Comparison of ENCODE assay signal across 13 cellular contexts in genomic region chr9:133945977-133946753, GRCh38. TPM values are rescaled to one million over a fixed set of nuclear protein-coding genes. Genes with fewer than 3 reads are reported as not detected.
DNase-seq lines count a peak whose midpoint lies in the region; ATAC-seq lines count a peak whose summit lies in the region.
"Had no signal": no experiment of that assay in that cellular context is flagged by ENCODE, and none has a peak within 500 bp of the region (broad histone marks: within the 10 kb centered on the region; RNA-seq: fewer than 3 reads in every experiment).

No MANE protein-coding gene starts in this region.

- H3K4me2 ChIP-seq in trophoblast cell (ENCODE audit: low read length), result no peak overlapping the region

- H4K91ac ChIP-seq in trophoblast cell (ENCODE audit: low read depth, low read length), result no peak overlapping the region

- H3K4me1 ChIP-seq in trophoblast cell (ENCODE audit: control insufficient read depth in 1 of 2, insufficient read depth in 2 of 2, low read length in 2 of 2), result peaks cover 37 to 51% of the 10 kb centered on the region in 2 experiments

- H2BK12ac ChIP-seq in trophoblast cell (ENCODE audit: low read length), result peak overlapping the region; percentile 18

- no peak overlapping the region for H2BK5ac ChIP-seq in trophoblast cell (ENCODE audit: low read depth, low read length, poor library complexity)

- H3K79me2 ChIP-seq in trophoblast cell (ENCODE audit: control insufficient read depth, insufficient read depth, low read length, poor library complexity), result peaks cover 60% of the 10 kb centered on the region

- H3K9me3 ChIP-seq in trophoblast cell (ENCODE audit: insufficient read depth, low read depth, low read length), result no peaks in the 10 kb centered on the region
- H3K9me3 ChIP-seq: left lung, transverse colon had no signal

- H4K12ac ChIP-seq in trophoblast cell (ENCODE audit: low read depth, low read length), result peak overlapping the region; percentile 11

- H3K27me3 ChIP-seq in trophoblast cell (ENCODE audit: insufficient read depth, low read length), result no peaks in the 10 kb centered on the region
- H3K27me3 ChIP-seq: left lung, transverse colon had no signal

- intact Hi-C loops in activated CD4-positive, alpha-beta memory T cell treated with anti-CD3 and anti-CD28 coated beads for 36 hours (cut with micrococcal nuclease), result no loop called here

- H3K36me3 ChIP-seq in trophoblast cell (ENCODE audit: control insufficient read depth in 1 of 2, insufficient read depth in 2 of 2, low read length in 2 of 2), result peaks cover 38 to 49% of the 10 kb centered on the region in 2 experiments
- H3K36me3 ChIP-seq: left lung, transverse colon had no signal

- ATAC-seq in GM18861 (IDR thresholded peaks at IDR 0.05; ENCODE audit: unreplicated experiment) (peak; percentile 59), GM21723 (IDR thresholded peaks at IDR 0.05; ENCODE audit: unreplicated experiment) (peak; percentile 64), left lobe of liver (no peak), HG03469 (IDR thresholded peaks at IDR 0.05; ENCODE audit: unreplicated experiment) (no peak)
- ATAC-seq: left lung had no signal

- no peak overlapping the region for H3K27ac Mint-ChIP-seq in activated CD4-positive, alpha-beta memory T cell treated with anti-CD3 and anti-CD28 coated beads for 36 hours

- no peaks in the 10 kb centered on the region for H3K4me1 Mint-ChIP-seq in activated CD4-positive, alpha-beta memory T cell treated with anti-CD3 and anti-CD28 coated beads for 36 hours (ENCODE audit: low read depth)

- H3K36me3 Mint-ChIP-seq in activated CD4-positive, alpha-beta memory T cell treated with anti-CD3 and anti-CD28 coated beads for 36 hours, result no peaks in the 10 kb centered on the region

- peak overlapping the region; percentile 76 for H3K18ac ChIP-seq in trophoblast cell (ENCODE audit: low read length)

- no peak overlapping the region for H2BK120ac ChIP-seq in trophoblast cell (ENCODE audit: insufficient read depth, low read length, poor library complexity)

- H3K79me1 ChIP-seq in trophoblast cell (ENCODE audit: low read length), result peaks cover 13% of the 10 kb centered on the region

- H2AFZ ChIP-seq in trophoblast cell (ENCODE audit: insufficient read depth, low read length, poor library complexity), result no peak overlapping the region

- H3K9ac ChIP-seq in trophoblast cell (ENCODE audit: low read length), result no peak overlapping the region

- H3K14ac ChIP-seq in trophoblast cell (ENCODE audit: low read length), result no peak overlapping the region

- H2AK5ac ChIP-seq in trophoblast cell (ENCODE audit: low read length), result no peak overlapping the region

- CTCF ChIA-PET in activated CD4-positive, alpha-beta memory T cell treated with anti-CD3 and anti-CD28 coated beads for 36 hours (lab: Charles Lee), result interaction anchor here (0.5 kb wide), 1 partner anchor 175 kb away, joined by 3 read pairs; no protein-coding TSS in a partner anchor

- peak overlapping the region; percentile 36 for H4K8ac ChIP-seq in trophoblast cell (ENCODE audit: low read depth, low read length)

- H3K4me3 Mint-ChIP-seq in activated CD4-positive, alpha-beta memory T cell treated with anti-CD3 and anti-CD28 coated beads for 36 hours, result no peak overlapping the region

- H3K27ac ChIP-seq in trophoblast cell (ENCODE audit: low read depth, low read length), result no peak overlapping the region
- H3K27ac ChIP-seq: left lung, transverse colon had no signal

- no peaks in the 10 kb centered on the region for H3K27me3 Mint-ChIP-seq in activated CD4-positive, alpha-beta memory T cell treated with anti-CD3 and anti-CD28 coated beads for 36 hours

- WGBS in trophoblast cell (ENCODE audit: extremely low coverage, insufficient coverage, insufficient read length), result no CpG with 5 or more reads among the region's 14 CpGs

- DNase-seq in NCI-H2107 (lab: John Stamatoyannopoulos, UW) (peak; percentile 53), trophoblast cell (no peak), left lobe of liver (ENCODE audit: low spot score) (no peak), middle frontal gyrus (ENCODE audit: extremely low spot score, low spot score) (no peak)
- DNase-seq in activated CD4-positive, alpha-beta memory T cell treated with anti-CD3 and anti-CD28 coated beads for 36 hours, result no peak
- DNase-seq: activated gamma-delta T cell, NCI-H1694 treated with DMSO at 0.1 percent for 48 hours, T1000, transverse colon had no signal

- H3K9me3 Mint-ChIP-seq in activated CD4-positive, alpha-beta memory T cell treated with anti-CD3 and anti-CD28 coated beads for 36 hours, result no peaks in the 10 kb centered on the region

- POLR2A ChIA-PET in activated CD4-positive, alpha-beta memory T cell treated with anti-CD3 and anti-CD28 coated beads for 36 hours (lab: Charles Lee), result no interaction called here

- H3K23ac ChIP-seq in trophoblast cell (ENCODE audit: low read length), result no peak overlapping the region

- H3K4ac ChIP-seq in trophoblast cell (ENCODE audit: low read depth, low read length), result peak overlapping the region; percentile 94

- no peak overlapping the region for H3K4me3 ChIP-seq in trophoblast cell (ENCODE audit: low read depth, low read length)
- H3K4me3 ChIP-seq: left lung, transverse colon had no signal

RNA-seq across cellular contexts. Expression of gene VAV2, which starts 46.0 kb away (rescaled TPM):
- 54.6 and 55.9 TPM in 2 replicates for polyA plus RNA-seq in trophoblast cell (2013)
- total RNA-seq in activated CD4-positive, alpha-beta memory T cell treated with anti-CD3 and anti-CD28 coated beads for 36 hours, result 1 to 10 TPM; 4.5 to 5.3 TPM
- total RNA-seq in left lobe of liver, result 34.8 TPM

Comparison
In these comparisons a context has a peak if more than half of its experiments do, and no peak if none do; other contexts are left out.
1. ATAC-seq: peak in GM18861 (single experiment) and GM21723 (single experiment); none in left lobe of liver (single experiment) and HG03469 (single experiment).